Comparison of ENCODE assay signal across 1 cellular context in genomic region chr7:99822731-99823718, GRCh38.
TF ChIP-seq lines count a peak whose summit lies in the region.

No MANE protein-coding gene starts in this region.

TF ChIP-seq in K562, 482 proteins besides CTCF, POLR2A, EP300 and RAD21:
- TF ChIP-seq SAFB2 (IDR thresholded peaks at IDR 0.05; ENCODE audit: borderline replicate concordance, low read depth, low read length, severe bottlenecking): no peak
- TF ChIP-seq ATF7 (IDR thresholded peaks at IDR 0.05): no peak
- TF ChIP-seq UBTF (IDR thresholded peaks at IDR 0.05; ENCODE audit: borderline replicate concordance in 1 of 2, low read depth in 2 of 2, low read length in 2 of 2): no peak
- no peak for TF ChIP-seq DEAF1 (CRISPR knock-in tag; IDR thresholded peaks at IDR 0.05)
- no peak for TF ChIP-seq ASH1L (IDR thresholded peaks at IDR 0.05; ENCODE audit: borderline replicate concordance, low read depth, partially characterized antibody)
- no peak for TF ChIP-seq ETS1 (conservative IDR thresholded peaks at IDR 0.05; ENCODE audit: control insufficient read depth, low read depth, low read length)
- TF ChIP-seq IRF9 (tag; IDR thresholded peaks at IDR 0.05): no peak
- TF ChIP-seq ZMIZ1 (IDR thresholded peaks at IDR 0.05; ENCODE audit: low read depth in 2 of 2, low read length in 2 of 2): no peak
- no peak for TF ChIP-seq TFE3 (CRISPR knock-in tag; IDR thresholded peaks at IDR 0.05)
- TF ChIP-seq CHCHD3 (CRISPR knock-in tag; IDR thresholded peaks at IDR 0.05): no peak
- TF ChIP-seq RBM22 (IDR thresholded peaks at IDR 0.05; ENCODE audit: low read depth, low read length, poor library complexity, severe bottlenecking): no peak
